ENCODE assay signal across 19 cellular contexts in the genomic region with DNA sequence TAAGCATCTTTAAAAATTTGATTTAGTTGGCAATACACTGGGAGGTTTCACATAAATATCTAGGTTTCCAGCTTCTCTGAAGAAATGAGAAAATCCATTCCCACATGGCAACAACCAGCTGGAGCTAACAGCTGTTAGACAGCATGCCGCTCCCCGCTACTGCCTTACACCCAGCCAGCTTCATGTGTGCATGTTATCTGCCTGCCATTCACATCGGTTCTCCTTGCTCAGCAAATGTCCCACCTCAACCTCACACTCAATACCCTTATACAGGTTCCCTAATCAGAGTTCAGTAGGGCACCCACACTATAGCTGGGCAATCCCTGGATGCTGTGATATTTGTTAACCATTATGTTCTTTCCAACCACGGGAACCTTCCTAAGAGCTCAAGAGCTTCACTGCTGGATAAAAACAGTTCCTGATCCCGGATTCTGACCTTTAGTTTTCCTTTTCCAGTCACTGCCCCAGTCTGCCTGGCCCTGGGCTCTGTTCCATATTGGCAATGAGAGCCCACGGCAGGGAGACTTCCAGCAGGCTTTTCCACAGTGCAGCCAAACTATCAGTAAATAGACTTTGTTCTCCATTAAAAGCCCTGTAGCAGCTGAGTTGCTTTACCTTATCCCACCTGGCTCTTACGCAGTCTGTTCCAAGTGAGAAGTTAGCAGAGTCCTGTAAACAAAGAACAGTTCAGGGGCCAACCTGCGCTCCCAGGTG. TPM values are rescaled to one million over a fixed set of nuclear protein-coding genes. Genes with fewer than 3 reads are reported as not detected.
A peak's percentile ranks its signal among the peaks of the same experiment; 100 is the strongest.
DNase-seq lines count a peak whose midpoint lies in the region; ATAC-seq and TF ChIP-seq lines count a peak whose summit lies in the region.
"Had no signal": no experiment of that assay in that cellular context is flagged by ENCODE, and none has a peak within 500 bp of the region (broad histone marks: within the 10 kb centered on the region; RNA-seq: fewer than 3 reads in every experiment).

No MANE protein-coding gene starts in this region.

- BruUV-seq in Caco-2 (replicated peaks; lab: Mats Ljungman, UMichigan) = TSS peak; percentile 6
- BruUV-seq in PC-3 (replicated peaks; lab: Mats Ljungman, UMichigan) = TSS peak; percentile 14

- no peak overlapping the region for H3K4me2 ChIP-seq in PC-3 (ENCODE audit: low read length)

- 26 to 37% (median 26%) methylated on average over 8 of the region's 8 CpGs for WGBS in psoas muscle, 3 donors

- H3K4me1 ChIP-seq in Caco-2 = no peaks in the 10 kb centered on the region
- H3K4me1 ChIP-seq in PC-3 (ENCODE audit: insufficient read depth, low read length) = no peaks in the 10 kb centered on the region
- H3K4me1 ChIP-seq in left ventricle myocardium inferior = peaks cover 54% of the 10 kb centered on the region
- H3K4me1 ChIP-seq in psoas muscle = peaks cover 67% of the 10 kb centered on the region

- peaks cover 10% of the 10 kb centered on the region for H3K9me3 Mint-ChIP-seq in Caco-2 (ENCODE audit: unreplicated experiment)

- no peak overlapping the region for H3K27ac ChIP-seq in PC-3 (ENCODE audit: low read length)
- peak overlapping the region; percentile 66 for H3K27ac ChIP-seq in left ventricle myocardium inferior (replicated peaks)
- peak overlapping the region; percentile 79 for H3K27ac ChIP-seq in psoas muscle
- H3K27ac ChIP-seq: GM23248, HL-60 had no signal

- H4K20me1 ChIP-seq in PC-3 (ENCODE audit: low read length) = no peaks in the 10 kb centered on the region

- no peak overlapping the region for H3K27ac Mint-ChIP-seq in Caco-2 (ENCODE audit: unreplicated experiment)

- H3K27me3 Mint-ChIP-seq in Caco-2 (ENCODE audit: insufficient read depth, unreplicated experiment) = no peaks in the 10 kb centered on the region

- no peaks in the 10 kb centered on the region for H3F3A ChIP-seq in PC-3 (ENCODE audit: low read length, unreplicated experiment)

- H3K9me2 ChIP-seq in PC-3 (replicated peaks; ENCODE audit: low read length) = no peaks in the 10 kb centered on the region

- POLR2A ChIA-PET in Caco-2 (lab: Charles Lee) (interaction anchor here (1.0 kb wide), 1 partner anchor 9 kb away, joined by 3 read pairs; a partner anchor contains a TSS), PC-3 (lab: Charles Lee; ENCODE audit: unreplicated experiment) (no interaction called here)

- no peak for ATAC-seq in PC-3
- ATAC-seq in psoas muscle = peak in 3 of 4 donors; percentile 18 to 31 (median 23)
- ATAC-seq: HCT116, K562 had no signal

- peaks cover 85% of the 10 kb centered on the region for H3K36me3 Mint-ChIP-seq in Caco-2 (ENCODE audit: insufficient read depth, unreplicated experiment)

- 0 out of 2 replicates have a peak, but pooled peaks cover 5% of the 10 kb centered on the region for H3K79me2 ChIP-seq in PC-3 (ENCODE audit: low read length)

- H3K9ac ChIP-seq in PC-3 (ENCODE audit: low read length) = no peak overlapping the region
- H3K9ac ChIP-seq: GM23248 had no signal

- H3K27me3 ChIP-seq in Caco-2 (replicated peaks; ENCODE audit: control insufficient read depth, insufficient read depth, low read length) (no peaks in the 10 kb centered on the region), PC-3 (ENCODE audit: low read length) (no peaks in the 10 kb centered on the region), left ventricle myocardium inferior (ENCODE audit: low read depth) (no peaks in the 10 kb centered on the region), psoas muscle (ENCODE audit: insufficient read depth in 3 of 3, low read length in 2 of 3) (no peaks in the 10 kb centered on the region)

- peaks cover 16% of the 10 kb centered on the region for H3K36me3 ChIP-seq in Caco-2 (ENCODE audit: control insufficient read depth, insufficient read depth, low read length)
- peaks cover 72% of the 10 kb centered on the region for H3K36me3 ChIP-seq in PC-3 (ENCODE audit: low read depth, low read length)
- peaks cover 85% of the 10 kb centered on the region for H3K36me3 ChIP-seq in left ventricle myocardium inferior
- H3K36me3 ChIP-seq in psoas muscle (ENCODE audit: insufficient read depth in 1 of 2, low read depth in 1 of 2) = peaks cover 19 to 87% of the 10 kb centered on the region in 2 donors

- TF ChIP-seq CTCF in Caco-2 (IDR thresholded peaks at IDR 0.05; ENCODE audit: insufficient read depth in 1 of 2, low read depth in 1 of 2, low read length in 1 of 2, severe bottlenecking in 1 of 2, unreplicated experiment in 1 of 2) = no peak
- TF ChIP-seq CTCF in PC-3 (conservative IDR thresholded peaks at IDR 0.05; ENCODE audit: low read depth, low read length) = no peak
- no peak for TF ChIP-seq CTCF in left ventricle myocardium inferior (IDR thresholded peaks at IDR 0.05; ENCODE audit: borderline replicate concordance)
- no peak for TF ChIP-seq CTCF in psoas muscle (IDR thresholded peaks at IDR 0.05)

- H2AFZ ChIP-seq in PC-3 (ENCODE audit: low read length) = no peak overlapping the region
- H2AFZ ChIP-seq: GM23248 had no signal

- H3K9me3 ChIP-seq in Caco-2 = 0 out of 2 replicates have a peak, but pooled peaks cover 6% of the 10 kb centered on the region
- no peaks in the 10 kb centered on the region for H3K9me3 ChIP-seq in PC-3 (ENCODE audit: low read length)
- no peaks in the 10 kb centered on the region for H3K9me3 ChIP-seq in left ventricle myocardium inferior (replicated peaks)
- H3K9me3 ChIP-seq in psoas muscle = no peaks in the 10 kb centered on the region

- H3K4me1 Mint-ChIP-seq in Caco-2 (ENCODE audit: low read depth, unreplicated experiment) = no peaks in the 10 kb centered on the region

- H3K4me3 Mint-ChIP-seq in Caco-2 (ENCODE audit: unreplicated experiment) = no peak overlapping the region

- intact Hi-C loops in Caco-2 (cut with micrococcal nuclease; ENCODE audit: unreplicated experiment) (no loop called here), PC-3 (cut with micrococcal nuclease) (no loop called here), left ventricle myocardium inferior (cut with micrococcal nuclease) (no loop called here), psoas muscle (cut with DNase I) (loop anchor here in 1 of 2 donors (10.0 kb wide), 1 partner anchor 578 kb away; a partner anchor contains a TSS)

- CTCF ChIA-PET in Caco-2 (lab: Charles Lee) (no interaction called here), PC-3 (lab: Charles Lee) (no interaction called here)

- DNase-seq in Caco-2 (no peak), PC-3 (no peak), left ventricle myocardium inferior (no peak), psoas muscle (no peak), activated gamma-delta T cell treated with Interleukin-2 at 50 U/mL for 16 hours (no peak), H4 (ENCODE audit: low spot score) (no peak), HT-29 (ENCODE audit: low spot score) (no peak)
- DNase-seq: ACHN, AML-193, COR-L47, DMS53, GM23248, NCI-H1436 treated with DMSO at 0.1 percent for 48 hours, NCI-H2081 treated with DMSO at 0.1 percent for 48 hours, NCI-H510A treated with DMSO at 0.1 percent for 48 hours, NCI-H82 had no signal

- H3K4me3 ChIP-seq in Caco-2 (ENCODE audit: low read depth, low read length) (no peak overlapping the region), PC-3 (ENCODE audit: low read length) (no peak overlapping the region), left ventricle myocardium inferior (no peak overlapping the region), psoas muscle (peak overlapping the region; percentile 33)
- H3K4me3 ChIP-seq: GM23248, K562 had no signal

RNA-seq across cellular contexts. Expression of a gene that starts 8.6 kb away (rescaled TPM):
- total RNA-seq in Caco-2 (2022) (74.2 and 74.3 TPM in 2 replicates), PC-3 (2014; rRNA removed) (39.7 and 40.2 TPM in 2 replicates), left ventricle myocardium inferior (37.6 TPM), psoas muscle (100 to 1,000 TPM in 1 of 4 donors, 10 to 100 TPM in 3; 75.1 to 139 (median 88.7) TPM)
- 100 to 1,000 TPM in 1 of 3 donors, 10 to 100 TPM in 2; 61.6 to 128 (median 65.9) TPM for polyA plus RNA-seq in psoas muscle
- total RNA-seq in H4 (2014; rRNA removed; shearing (Covaris generic)) = 17.7 and 20.3 TPM in 2 replicates
- 47.6 and 52.7 TPM in 2 replicates for total RNA-seq in HT-29 (2014; rRNA removed; shearing (Covaris generic))

RNA-seq across cellular contexts. Expression of a gene that starts 8.8 kb away (rescaled TPM):
- 36.5 and 44.3 TPM in 2 replicates for total RNA-seq in Caco-2 (2022)
- total RNA-seq in PC-3 (2014; rRNA removed) = 17.0 and 24.3 TPM in 2 replicates
- 26.7 TPM for total RNA-seq in left ventricle myocardium inferior
- total RNA-seq in psoas muscle = 10 to 100 TPM; 16.4 to 46.7 (median 24.5) TPM
- polyA plus RNA-seq in psoas muscle = 10 to 100 TPM; 13.3 to 37.7 (median 15.3) TPM
- total RNA-seq in H4 (2014; rRNA removed; shearing (Covaris generic)) = 41.8 and 46.5 TPM in 2 replicates
- total RNA-seq in HT-29 (2014; rRNA removed; shearing (Covaris generic)) = 16.3 and 20.8 TPM in 2 replicates
